31 cellular contexts compared by ENCODE assay signal in genomic region chr2:235937526-235937925, GRCh38.
"Had no signal": no experiment of that assay in that cellular context is flagged by ENCODE, and none has a peak within 500 bp of the region (broad histone marks: within the 10 kb centered on the region; RNA-seq: fewer than 3 reads in every experiment).

No MANE protein-coding gene starts in this region.

- H3K27me3 Mint-ChIP-seq: activated CD4-positive, alpha-beta memory T cell treated with anti-CD3 and anti-CD28 coated beads, Interleukin-2, amount 10 ng/mL, durations not matched to agents 7 days and 5 days; activated naive CD4-positive, alpha-beta T cell treated with anti-CD3 and anti-CD28 coated beads, Interleukin-2, amount 10 ng/mL, durations not matched to agents 7 days and 5 days; activated naive CD8-positive, alpha-beta T cell treated with anti-CD3 and anti-CD28 coated beads, Interleukin-2, amount 50 U/mL, for 24 hours had no signal

- H3K4me3 Mint-ChIP-seq: activated CD4-positive, alpha-beta memory T cell treated with anti-CD3 and anti-CD28 coated beads, Interleukin-2, amount 10 ng/mL, durations not matched to agents 7 days and 5 days; activated naive CD4-positive, alpha-beta T cell treated with anti-CD3 and anti-CD28 coated beads, Interleukin-2, amount 10 ng/mL, durations not matched to agents 7 days and 5 days; activated naive CD8-positive, alpha-beta T cell; activated naive CD8-positive, alpha-beta T cell treated with anti-CD3 and anti-CD28 coated beads, Interleukin-2, amount 50 U/mL, for 24 hours; activated T-cell treated with anti-CD3 and anti-CD28 coated beads, Interleukin-2, amount 50 U/mL, for 72 hours; activated T-helper 17 cell treated with anti-CD3 and anti-CD28 coated beads, Interleukin-2, amount 50 U/mL, for 72 hours; brain had no signal

- ATAC-seq: activated naive CD8-positive, alpha-beta T cell treated with anti-CD3 and anti-CD28 coated beads, Interleukin-2, amount 50 U/mL, for 24 hours; activated T-cell treated with anti-CD3 and anti-CD28 coated beads, Interleukin-2, amount 50 U/mL, for 72 hours; activated T-helper 17 cell treated with anti-CD3 and anti-CD28 coated beads, Interleukin-2, amount 50 U/mL, for 72 hours had no signal

- DNase-seq: activated CD4-positive, alpha-beta memory T cell treated with anti-CD3 and anti-CD28 coated beads, Interleukin-2, amount 10 ng/mL, durations not matched to agents 7 days and 5 days; activated CD4-positive, alpha-beta T cell treated with anti-CD3 and anti-CD28 coated beads for 1 hour; activated CD4-positive, alpha-beta T cell treated with anti-CD3 and anti-CD28 coated beads for 48 hours; activated CD4-positive, CD25-positive, alpha-beta regulatory T cell; activated gamma-delta T cell treated with Interleukin-2 at 50 U/mL for 16 hours; activated naive CD4-positive, alpha-beta T cell treated with anti-CD3 and anti-CD28 coated beads, Interleukin-2, amount 10 ng/mL, durations not matched to agents 7 days and 5 days; activated naive CD8-positive, alpha-beta T cell treated with anti-CD3 and anti-CD28 coated beads, Interleukin-2, amount 50 U/mL, for 24 hours; activated T-cell treated with anti-CD3 and anti-CD28 coated beads, Interleukin-2, amount 50 U/mL, for 1 hour; activated T-cell treated with anti-CD3 and anti-CD28 coated beads, Interleukin-2, amount 50 U/mL, for 72 hours; anterior cingulate cortex; Karpas-422; KBM-7; NCI-H1105; NCI-H1417 treated with DMSO at 0.1 percent for 48 hours; NCI-H187 treated with DMSO at 0.1 percent for 48 hours; NCI-H2081; NCI-H345; NCI-H524 treated with DMSO at 0.1 percent for 48 hours; NK-92 treated with Interleukin-12 subunit alpha and Interleukin-12 subunit beta, amount 100 ng/mL, for 24 hours; Right ventricle myocardium superior; SJCRH30; T1000; WERI-Rb-1 had no signal

- H3K27ac ChIP-seq: PC-9, RWPE1, SJCRH30, SK-N-MC, WERI-Rb-1 had no signal

- H3K4me1 Mint-ChIP-seq: activated CD4-positive, alpha-beta memory T cell treated with anti-CD3 and anti-CD28 coated beads, Interleukin-2, amount 10 ng/mL, durations not matched to agents 7 days and 5 days; activated naive CD4-positive, alpha-beta T cell treated with anti-CD3 and anti-CD28 coated beads, Interleukin-2, amount 10 ng/mL, durations not matched to agents 7 days and 5 days; activated naive CD8-positive, alpha-beta T cell treated with anti-CD3 and anti-CD28 coated beads, Interleukin-2, amount 50 U/mL, for 24 hours had no signal

- H3K36me3 Mint-ChIP-seq: activated naive CD4-positive, alpha-beta T cell treated with anti-CD3 and anti-CD28 coated beads, Interleukin-2, amount 10 ng/mL, durations not matched to agents 7 days and 5 days; activated naive CD8-positive, alpha-beta T cell had no signal

- H3K27me3 ChIP-seq: SJCRH30 had no signal

- H3K4me3 ChIP-seq: PC-9, SJCRH30, SK-N-MC had no signal

- H3K9me3 ChIP-seq: SJCRH30 had no signal

- H3K27ac Mint-ChIP-seq: activated CD4-positive, alpha-beta memory T cell treated with anti-CD3 and anti-CD28 coated beads, Interleukin-2, amount 10 ng/mL, durations not matched to agents 7 days and 5 days; activated naive CD4-positive, alpha-beta T cell treated with anti-CD3 and anti-CD28 coated beads, Interleukin-2, amount 10 ng/mL, durations not matched to agents 7 days and 5 days; activated naive CD8-positive, alpha-beta T cell; activated naive CD8-positive, alpha-beta T cell treated with anti-CD3 and anti-CD28 coated beads, Interleukin-2, amount 50 U/mL, for 24 hours; activated T-cell treated with anti-CD3 and anti-CD28 coated beads, Interleukin-2, amount 50 U/mL, for 72 hours; activated T-helper 17 cell treated with anti-CD3 and anti-CD28 coated beads, Interleukin-2, amount 50 U/mL, for 72 hours had no signal

- H3K4me2 ChIP-seq: PC-9 had no signal

- FAIRE-seq: bronchial epithelial cell, RCC 7860 had no signal
